ENCODE assay signal across 17 cellular contexts in genomic region chr12:95884998-95885397, GRCh38. TPM values are rescaled to one million over a fixed set of nuclear protein-coding genes. Genes with fewer than 3 reads are reported as not detected.
DNase-seq lines count a peak whose midpoint lies in the region; ATAC-seq, FAIRE-seq and TF ChIP-seq lines count a peak whose summit lies in the region.
"Had no signal": no experiment of that assay in that cellular context is flagged by ENCODE, and none has a peak within 500 bp of the region (broad histone marks: within the 10 kb centered on the region; RNA-seq: fewer than 3 reads in every experiment).

No MANE protein-coding gene starts in this region.

- H3K27ac ChIP-seq in right cardiac atrium (ENCODE audit: low read length) = no peak overlapping the region
- H3K27ac ChIP-seq: GM23248 had no signal

- H3K36me3 Mint-ChIP-seq in activated T-cell treated with anti-CD3 and anti-CD28 coated beads, Interleukin-2, amount 50 U/mL, for 4 hours (ENCODE audit: insufficient read depth) = no peaks in the 10 kb centered on the region

- 52% methylated on average over 3 of the region's 3 CpGs for WGBS in right cardiac atrium

- H3K4me1 Mint-ChIP-seq in activated T-cell treated with anti-CD3 and anti-CD28 coated beads, Interleukin-2, amount 50 U/mL, for 4 hours (ENCODE audit: low read depth) = no peaks in the 10 kb centered on the region

- FAIRE-seq in bronchial epithelial cell (lab: Jason Lieb, UNC) = peak; percentile 13
- FAIRE-seq: GM12878, HTR-8/SVneo had no signal

- no peaks in the 10 kb centered on the region for H3K27me3 Mint-ChIP-seq in activated T-cell treated with anti-CD3 and anti-CD28 coated beads, Interleukin-2, amount 50 U/mL, for 4 hours (ENCODE audit: low read depth)

- H3K36me3 ChIP-seq in bronchial epithelial cell (ENCODE audit: control insufficient read depth, insufficient read depth, low read length) = no peaks in the 10 kb centered on the region

- no peak overlapping the region for H3K4me3 Mint-ChIP-seq in activated T-cell treated with anti-CD3 and anti-CD28 coated beads, Interleukin-2, amount 50 U/mL, for 4 hours

- H3K4me3 ChIP-seq in bronchial epithelial cell (ENCODE audit: low read depth, low read length) = no peak overlapping the region
- H3K4me3 ChIP-seq in right cardiac atrium (ENCODE audit: low read length) = no peak overlapping the region
- H3K4me3 ChIP-seq: GM12878, GM23248 had no signal

- no peaks in the 10 kb centered on the region for H3K9me3 Mint-ChIP-seq in activated T-cell treated with anti-CD3 and anti-CD28 coated beads, Interleukin-2, amount 50 U/mL, for 4 hours

- H3K9me3 ChIP-seq in right cardiac atrium (ENCODE audit: control insufficient read depth, low read length) = no peaks in the 10 kb centered on the region

- H3K4me1 ChIP-seq in right cardiac atrium (ENCODE audit: control insufficient read depth, insufficient read depth, low read length) = no peaks in the 10 kb centered on the region

- TF ChIP-seq CTCF in bronchial epithelial cell (IDR thresholded peaks at IDR 0.05; ENCODE audit: insufficient read depth, low read length, severe bottlenecking) = no peak

- DNase-seq in Right ventricle myocardium superior (no peak), Right ventricle myocardium inferior (ENCODE audit: missing footprints) (no peak), bronchial epithelial cell (ENCODE audit: low read depth) (no peak), right cardiac atrium (no peak), pulmonary artery endothelial cell (ENCODE audit: low read depth, low spot score) (peak; percentile 11), H4 (ENCODE audit: low spot score) (no peak), DMS153 (lab: John Stamatoyannopoulos, UW) (no peak)
- DNase-seq in activated T-cell treated with anti-CD3 and anti-CD28 coated beads, Interleukin-2, amount 50 U/mL, for 4 hours = no peak
- DNase-seq: 8988T, C1 segment of cervical spinal cord, GM23248, NCI-H1048, NCI-H2227 treated with DMSO at 0.1 percent for 48 hours, PC-3 had no signal

- ATAC-seq in Right ventricle myocardium superior (ENCODE audit: poor library complexity) = peak; percentile 34
- no peak for ATAC-seq in Right ventricle myocardium inferior
- peak; percentile 38 to 86 for ATAC-seq in right cardiac atrium
- ATAC-seq in activated T-cell treated with anti-CD3 and anti-CD28 coated beads, Interleukin-2, amount 50 U/mL, for 4 hours = no peak
- ATAC-seq: GM12878, PC-3 had no signal

- intact Hi-C loops in Right ventricle myocardium superior (cut with DNase I) (no loop called here), Right ventricle myocardium inferior (cut with DNase I) (no loop called here), right cardiac atrium (cut with DNase I) (no loop called here)

- H3K27me3 ChIP-seq in bronchial epithelial cell (ENCODE audit: control insufficient read depth, insufficient read depth, low read length) (no peaks in the 10 kb centered on the region), right cardiac atrium (ENCODE audit: control insufficient read depth, insufficient read depth) (no peaks in the 10 kb centered on the region)

RNA-seq across cellular contexts. Expression of gene SNRPF, which starts 26.2 kb away (rescaled TPM):
- total RNA-seq in Right ventricle myocardium superior (9.3 TPM), Right ventricle myocardium inferior (12.1 TPM), bronchial epithelial cell (12.9 and 15.5 TPM in 2 replicates), right cardiac atrium (10 to 100 TPM; 10.2 to 18.5 (median 14.7) TPM), pulmonary artery endothelial cell (33.6 and 40.9 TPM in 2 replicates)
- 36.4 TPM for polyA plus RNA-seq in right cardiac atrium
- 24.8 and 32.6 TPM in 2 replicates for total RNA-seq in H4 (2014; rRNA removed; shearing (Covaris generic))
- 10 to 100 TPM; 70.3 to 81.5 (median 79.7) TPM for total RNA-seq in activated T-cell treated with anti-CD3 and anti-CD28 coated beads, Interleukin-2, amount 50 U/mL, for 4 hours

RNA-seq across cellular contexts. Expression of gene CCDC38, which starts 57.4 kb away (rescaled TPM):
- 0.08 TPM for total RNA-seq in Right ventricle myocardium superior
- not detected for total RNA-seq in Right ventricle myocardium inferior
- total RNA-seq in bronchial epithelial cell = 0.13 TPM in 1 of 2 replicates, not detected in the other
- total RNA-seq in right cardiac atrium = under 1 TPM in 2 of 4 donors, not detected in 2; 0.09 to 0.14 TPM
- 0.05 TPM for polyA plus RNA-seq in right cardiac atrium
- total RNA-seq in pulmonary artery endothelial cell = not detected in 2 replicates
- 0.17 TPM in 1 of 2 replicates, not detected in the other for total RNA-seq in H4 (2014; rRNA removed; shearing (Covaris generic))
- under 1 TPM in 1 of 3 donors, not detected in 2; 0.33 TPM for total RNA-seq in activated T-cell treated with anti-CD3 and anti-CD28 coated beads, Interleukin-2, amount 50 U/mL, for 4 hours
- total RNA-seq: G401, GM12878, PC-3 had no signal

RNA-seq across cellular contexts. Expression of gene AMDHD1, which starts 58.1 kb away (rescaled TPM):
- total RNA-seq in Right ventricle myocardium superior (1.0 TPM), Right ventricle myocardium inferior (0.49 TPM), bronchial epithelial cell (not detected in 2 replicates), right cardiac atrium (under 1 TPM; 0.11 to 0.88 (median 0.38) TPM), pulmonary artery endothelial cell (under 0.01 and 0.07 TPM in 2 replicates)
- polyA plus RNA-seq in right cardiac atrium = 0.50 TPM
- total RNA-seq in H4 (2014; rRNA removed; shearing (Covaris generic)) = 0.43 and 1.6 TPM in 2 replicates
- total RNA-seq in activated T-cell treated with anti-CD3 and anti-CD28 coated beads, Interleukin-2, amount 50 U/mL, for 4 hours = 1 to 10 TPM in 1 of 3 donors, under 1 TPM in 2; 0.95 to 1.5 (median 0.99) TPM

Comparison
In these comparisons a context has a peak if more than half of its experiments do, and no peak if none do; other contexts are left out.
1. ATAC-seq: peak in Right ventricle myocardium superior (single experiment) and right cardiac atrium (2 of 2); none in Right ventricle myocardium inferior (single experiment) and activated T-cell treated with anti-CD3 and anti-CD28 coated beads, Interleukin-2, amount 50 U/mL, for 4 hours (0 of 2).